Comparison of ENCODE assay signal across 26 cellular contexts in genomic region chr1:175842545-175842944, GRCh38.
"Had no signal": no experiment of that assay in that cellular context is flagged by ENCODE, and none has a peak within 500 bp of the region (broad histone marks: within the 10 kb centered on the region; RNA-seq: fewer than 3 reads in every experiment).

No MANE protein-coding gene starts in this region.

- H3K27me3 Mint-ChIP-seq: activated CD4-positive, alpha-beta T cell treated with anti-CD3 and anti-CD28 coated beads, Interleukin-2, amount 10 ng/mL, durations not matched to agents 7 days and 5 days had no signal

- DNase-seq: activated CD4-positive, alpha-beta T cell treated with anti-CD3 and anti-CD28 coated beads, Interleukin-2, amount 10 ng/mL, durations not matched to agents 7 days and 5 days; activated CD8-positive, alpha-beta memory T cell treated with anti-CD3 and anti-CD28 coated beads for 24 hours; activated CD8-positive, alpha-beta memory T cell treated with anti-CD3 and anti-CD28 coated beads, Interleukin-2, amount 50 U/mL, for 48 hours; activated effector memory CD4-positive, alpha-beta T cell treated with Interleukin-2 at 50 U/mL for 16 hours; activated naive CD4-positive, alpha-beta T cell treated with anti-CD3 and anti-CD28 coated beads, Interleukin-2, amount 10 ng/mL, durations not matched to agents 7 days and 5 days; activated naive CD8-positive, alpha-beta T cell treated with anti-CD3 and anti-CD28 coated beads, Interleukin-2, amount 50 U/mL, for 24 hours; activated T-cell treated with anti-CD3 and anti-CD28 coated beads, Interleukin-2, amount 50 U/mL, for 48 hours; anterior cingulate cortex; brain microvascular endothelial cell; colonic mucosa; erythroblast; foreskin melanocyte; glutamatergic neuron; hypothalamus; lower lobe of right lung; occipital lobe; posterior cingulate gyrus; sigmoid colon; spleen; stimulated activated CD4-positive, alpha-beta T cell treated with anti-CD3 and anti-CD28 coated beads, Interleukin-4, amount 100 ng/mL, for 4 hours had no signal

- H3K4me1 Mint-ChIP-seq: activated CD4-positive, alpha-beta T cell treated with anti-CD3 and anti-CD28 coated beads, Interleukin-2, amount 10 ng/mL, durations not matched to agents 7 days and 5 days; activated naive CD4-positive, alpha-beta T cell treated with anti-CD3 and anti-CD28 coated beads, Interleukin-2, amount 10 ng/mL, durations not matched to agents 7 days and 5 days; activated naive CD8-positive, alpha-beta T cell treated with anti-CD3 and anti-CD28 coated beads, Interleukin-2, amount 50 U/mL, for 24 hours; central memory CD8-positive, alpha-beta T cell; stimulated activated memory B cell treated with anti-CD40 and anti-IgM and Interleukin-4, amounts not matched to agents 10 μg/mL and 1 μg/mL and 100 μg/mL, for 72 hours had no signal

- H3K9me3 Mint-ChIP-seq: activated CD4-positive, alpha-beta T cell treated with anti-CD3 and anti-CD28 coated beads, Interleukin-2, amount 10 ng/mL, durations not matched to agents 7 days and 5 days; activated naive CD4-positive, alpha-beta T cell treated with anti-CD3 and anti-CD28 coated beads, Interleukin-2, amount 10 ng/mL, durations not matched to agents 7 days and 5 days; activated naive CD8-positive, alpha-beta T cell treated with anti-CD3 and anti-CD28 coated beads, Interleukin-2, amount 50 U/mL, for 24 hours; central memory CD8-positive, alpha-beta T cell; mesothelial cell of epicardium; stimulated activated memory B cell treated with anti-CD40 and anti-IgM and Interleukin-4, amounts not matched to agents 10 μg/mL and 1 μg/mL and 100 μg/mL, for 72 hours had no signal

- ATAC-seq: activated CD4-positive, CD25-positive, alpha-beta regulatory T cell treated with anti-CD3 and anti-CD28 coated beads, Interleukin-2, amount 50 U/mL, for 24 hours; activated naive CD8-positive, alpha-beta T cell treated with anti-CD3 and anti-CD28 coated beads, Interleukin-2, amount 50 U/mL, for 24 hours; lower lobe of right lung; natural killer cell treated with Interleukin-12 subunit alpha and Interleukin-12 subunit beta and Interleukin-15 and Interleukin-18, amount 100 ng/mL, for 72 hours; stimulated activated memory B cell treated with anti-CD40 and anti-IgM and Interleukin-4, amounts not matched to agents 10 μg/mL and 1 μg/mL and 100 μg/mL, for 72 hours had no signal

- H3K36me3 ChIP-seq: brain microvascular endothelial cell, colonic mucosa, lower lobe of right lung, sigmoid colon, spleen, thoracic aorta had no signal

- H3K27ac Mint-ChIP-seq: activated CD4-positive, alpha-beta T cell treated with anti-CD3 and anti-CD28 coated beads, Interleukin-2, amount 10 ng/mL, durations not matched to agents 7 days and 5 days; activated naive CD4-positive, alpha-beta T cell treated with anti-CD3 and anti-CD28 coated beads, Interleukin-2, amount 10 ng/mL, durations not matched to agents 7 days and 5 days; activated naive CD8-positive, alpha-beta T cell treated with anti-CD3 and anti-CD28 coated beads, Interleukin-2, amount 50 U/mL, for 24 hours; mesothelial cell of epicardium; natural killer cell treated with Interleukin-12 subunit alpha and Interleukin-12 subunit beta and Interleukin-15 and Interleukin-18, amount 100 ng/mL, for 72 hours; stimulated activated memory B cell treated with anti-CD40 and anti-IgM and Interleukin-4, amounts not matched to agents 10 μg/mL and 1 μg/mL and 100 μg/mL, for 72 hours had no signal

- H3K4me3 Mint-ChIP-seq: activated CD4-positive, alpha-beta T cell treated with anti-CD3 and anti-CD28 coated beads, Interleukin-2, amount 10 ng/mL, durations not matched to agents 7 days and 5 days; activated naive CD4-positive, alpha-beta T cell treated with anti-CD3 and anti-CD28 coated beads, Interleukin-2, amount 10 ng/mL, durations not matched to agents 7 days and 5 days; activated naive CD8-positive, alpha-beta T cell treated with anti-CD3 and anti-CD28 coated beads, Interleukin-2, amount 50 U/mL, for 24 hours; central memory CD8-positive, alpha-beta T cell; mesothelial cell of epicardium; natural killer cell treated with Interleukin-12 subunit alpha and Interleukin-12 subunit beta and Interleukin-15 and Interleukin-18, amount 100 ng/mL, for 72 hours; stimulated activated memory B cell treated with anti-CD40 and anti-IgM and Interleukin-4, amounts not matched to agents 10 μg/mL and 1 μg/mL and 100 μg/mL, for 72 hours had no signal

- H3K36me3 Mint-ChIP-seq: activated naive CD4-positive, alpha-beta T cell treated with anti-CD3 and anti-CD28 coated beads, Interleukin-2, amount 10 ng/mL, durations not matched to agents 7 days and 5 days; mesothelial cell of epicardium; natural killer cell treated with Interleukin-12 subunit alpha and Interleukin-12 subunit beta and Interleukin-15 and Interleukin-18, amount 100 ng/mL, for 72 hours; stimulated activated memory B cell treated with anti-CD40 and anti-IgM and Interleukin-4, amounts not matched to agents 10 μg/mL and 1 μg/mL and 100 μg/mL, for 72 hours had no signal

- H3K27ac ChIP-seq: brain microvascular endothelial cell, colonic mucosa, lower lobe of right lung, sigmoid colon, spleen, thoracic aorta had no signal

- H3K27me3 ChIP-seq: brain microvascular endothelial cell, colonic mucosa had no signal

- H3K9me3 ChIP-seq: colonic mucosa, lower lobe of right lung, sigmoid colon, spleen, thoracic aorta had no signal

- H3K4me3 ChIP-seq: colonic mucosa, lower lobe of right lung, sigmoid colon, spleen, thoracic aorta had no signal
